ENCODE assay signal across 1 cellular context in genomic region chr12:6867407-6868210, GRCh38.
TF ChIP-seq lines count a peak whose summit lies in the region.

TPI1 (plus strand) TSS chr12:6867531; CDS start chr12:6867567, 36 bp downstream.

TF ChIP-seq in WTC11, 78 proteins besides CTCF, POLR2A, EP300 and RAD21 (continued from another document):
- TF ChIP-seq MAX (CRISPR knock-in tag; IDR thresholded peaks at IDR 0.05): peak; percentile 53; the same call in 1 of the 2 replicates
- 0 out of 2 replicates have a peak, but pooled peaks have one; percentile 30 for TF ChIP-seq ZNF263 (CRISPR knock-in tag; IDR thresholded peaks at IDR 0.05; ENCODE audit: low read depth)
- TF ChIP-seq E2F5 (CRISPR knock-in tag; IDR thresholded peaks at IDR 0.05): no peak
- no peak for TF ChIP-seq TEAD4 (CRISPR knock-in tag; IDR thresholded peaks at IDR 0.05)
- TF ChIP-seq FOXK1 (CRISPR knock-in tag; IDR thresholded peaks at IDR 0.05): no peak; the same call in 1 of the 2 replicates
- no peak for TF ChIP-seq FOXP1 (CRISPR knock-in tag; IDR thresholded peaks at IDR 0.05; ENCODE audit: borderline replicate concordance)
- no peak for TF ChIP-seq ATF1 (CRISPR knock-in tag; IDR thresholded peaks at IDR 0.05)
- TF ChIP-seq ZNF219 (CRISPR knock-in tag; IDR thresholded peaks at IDR 0.05; ENCODE audit: borderline replicate concordance): no peak
- TF ChIP-seq MXD4 (CRISPR knock-in tag; IDR thresholded peaks at IDR 0.05; ENCODE audit: borderline replicate concordance): no peak
- TF ChIP-seq FOXP4 (CRISPR knock-in tag; IDR thresholded peaks at IDR 0.05): peak; percentile 46; the same call in 1 of the 2 replicates
- no peak for TF ChIP-seq NFATC4 (CRISPR knock-in tag; IDR thresholded peaks at IDR 0.05)
- TF ChIP-seq GTF2I (CRISPR knock-in tag; conservative IDR thresholded peaks at IDR 0.05): no peak
- peak; percentile 58 for TF ChIP-seq USF2 (CRISPR knock-in tag; IDR thresholded peaks at IDR 0.05)
- 0 out of 2 replicates have a peak, but pooled peaks have one; percentile 6 for TF ChIP-seq ZBTB21 (CRISPR knock-in tag; IDR thresholded peaks at IDR 0.05; ENCODE audit: borderline replicate concordance)
- TF ChIP-seq EMX1 (CRISPR knock-in tag; IDR thresholded peaks at IDR 0.05): no peak
- no peak for TF ChIP-seq ATF3 (CRISPR knock-in tag; conservative IDR thresholded peaks at IDR 0.05)
- TF ChIP-seq RELA (CRISPR knock-in tag; IDR thresholded peaks at IDR 0.05; ENCODE audit: borderline replicate concordance): no peak
- TF ChIP-seq SMAD4 (CRISPR knock-in tag; IDR thresholded peaks at IDR 0.05): 0 out of 2 replicates have a peak, but pooled peaks have one; percentile 2
- peak; percentile 43; the same call in 1 of the 2 replicates for TF ChIP-seq ZNF281 (CRISPR knock-in tag; IDR thresholded peaks at IDR 0.05)
- no peak for TF ChIP-seq STAT6 (CRISPR knock-in tag; conservative IDR thresholded peaks at IDR 0.05; ENCODE audit: low read depth)
- no peak for TF ChIP-seq ZSCAN18 (CRISPR knock-in tag; IDR thresholded peaks at IDR 0.05)
- peak; percentile 21; the same call in 1 of the 2 replicates for TF ChIP-seq ZNF121 (CRISPR knock-in tag; IDR thresholded peaks at IDR 0.05)
- TF ChIP-seq ZNF232 (CRISPR knock-in tag; IDR thresholded peaks at IDR 0.05): peak; percentile 61; the same call in 1 of the 2 replicates
- TF ChIP-seq IRF2 (CRISPR knock-in tag; IDR thresholded peaks at IDR 0.05; ENCODE audit: borderline replicate concordance, low read depth): no peak
- no peak for TF ChIP-seq NR3C1 (CRISPR knock-in tag; conservative IDR thresholded peaks at IDR 0.05; ENCODE audit: low read depth)
- TF ChIP-seq ZNF425 (CRISPR knock-in tag; conservative IDR thresholded peaks at IDR 0.05): no peak
- 0 out of 2 replicates have a peak, but pooled peaks have one; percentile 31 for TF ChIP-seq CBFB (CRISPR knock-in tag; IDR thresholded peaks at IDR 0.05; ENCODE audit: low read depth)
- TF ChIP-seq ZNF671 (CRISPR knock-in tag; IDR thresholded peaks at IDR 0.05): no peak
- no peak for TF ChIP-seq USF1 (CRISPR knock-in tag; IDR thresholded peaks at IDR 0.05)
- peak; percentile 64; the same call in 1 of the 2 replicates for TF ChIP-seq TP53 (CRISPR knock-in tag; IDR thresholded peaks at IDR 0.05)
- TF ChIP-seq ARID4B (CRISPR knock-in tag; IDR thresholded peaks at IDR 0.05; ENCODE audit: borderline replicate concordance): no peak
- TF ChIP-seq E2F1 (CRISPR knock-in tag; IDR thresholded peaks at IDR 0.05): no peak
TF ChIP-seq in WTC11: peak in this region for 23.
